In the genomic region with DNA sequence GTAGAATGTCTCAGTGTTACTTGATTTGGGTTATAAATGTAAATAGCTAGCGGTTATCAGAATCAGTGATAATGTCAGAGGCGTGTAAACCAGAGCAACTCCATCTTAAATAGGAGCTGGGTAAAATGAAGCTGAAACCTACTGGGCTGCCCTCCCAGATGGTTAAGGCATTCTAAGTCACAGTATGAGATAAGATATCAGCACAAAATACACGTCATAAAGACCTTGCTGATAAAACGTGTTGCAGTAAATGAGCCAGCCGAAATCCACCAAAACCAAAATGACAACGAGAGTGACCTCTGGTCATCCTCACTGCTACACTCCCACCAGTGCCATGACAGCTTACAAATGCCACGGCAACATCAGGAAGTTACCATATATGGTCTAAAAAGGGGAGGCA, we compare ENCODE assay signal across 28 cellular contexts.
DNase-seq lines count a peak whose midpoint lies in the region; ATAC-seq, FAIRE-seq and TF ChIP-seq lines count a peak whose summit lies in the region.
"Had no signal": no experiment of that assay in that cellular context is flagged by ENCODE, and none has a peak within 500 bp of the region (broad histone marks: within the 10 kb centered on the region; RNA-seq: fewer than 3 reads in every experiment).

No MANE protein-coding gene starts in this region.

- peaks cover 6 to 47% (median 14%) of the 10 kb centered on the region in 6 donors for H3K9me3 Mint-ChIP-seq in immature natural killer cell

- H3K18ac ChIP-seq in mesendoderm (ENCODE audit: low read length), result no peak overlapping the region

- H3K79me2 ChIP-seq in PC-9 (ENCODE audit: low read depth) (no peaks in the 10 kb centered on the region), mesendoderm (ENCODE audit: control insufficient read depth, insufficient read depth, low read length) (no peaks in the 10 kb centered on the region)

- H3K4me3 Mint-ChIP-seq in immature natural killer cell, result no peak overlapping the region
- H3K4me3 Mint-ChIP-seq: CD4-positive, CD25-positive, alpha-beta regulatory T cell; GM23338; H9 had no signal

- no peaks in the 10 kb centered on the region for H3K36me3 Mint-ChIP-seq in immature natural killer cell
- H3K36me3 Mint-ChIP-seq: CD4-positive, CD25-positive, alpha-beta regulatory T cell had no signal

- no peaks in the 10 kb centered on the region for H3K9me2 ChIP-seq in PC-9 (ENCODE audit: insufficient read depth)

- no peak for TF ChIP-seq CTCF in PC-9 (conservative IDR thresholded peaks at IDR 0.05)
- no peak for TF ChIP-seq CTCF in bronchial epithelial cell (IDR thresholded peaks at IDR 0.05; ENCODE audit: insufficient read depth, low read length, severe bottlenecking)

- BruUV-seq in PC-9 (replicated peaks; lab: Mats Ljungman, UMichigan), result no TSS peak

- no peak overlapping the region for H3K9ac ChIP-seq in mesendoderm (ENCODE audit: low read length)
- H3K9ac ChIP-seq: BLaER1 had no signal

- H3K4me2 ChIP-seq in PC-9, result peak overlapping the region; percentile 24; the same call in 1 of the 2 replicates
- no peak overlapping the region for H3K4me2 ChIP-seq in mesendoderm (ENCODE audit: low read length)
- H3K4me2 ChIP-seq: BLaER1, GM23338 had no signal

- no peak overlapping the region for H3K56ac ChIP-seq in mesendoderm (ENCODE audit: low read length)

- H2AK5ac ChIP-seq in mesendoderm (ENCODE audit: low read length), result no peak overlapping the region

- no peak overlapping the region for H4K5ac ChIP-seq in mesendoderm (ENCODE audit: low read length)

- H3K36me3 ChIP-seq in PC-9 (ENCODE audit: low read depth), result no peaks in the 10 kb centered on the region
- no peaks in the 10 kb centered on the region for H3K36me3 ChIP-seq in bronchial epithelial cell (ENCODE audit: control insufficient read depth, insufficient read depth, low read length)
- H3K36me3 ChIP-seq in mesendoderm (ENCODE audit: control insufficient read depth, insufficient read depth, low read length), result no peaks in the 10 kb centered on the region
- H3K36me3 ChIP-seq: BLaER1 had no signal

- POLR2A ChIA-PET in PC-9 (lab: Charles Lee; ENCODE audit: unreplicated experiment), result interaction anchor here (0.7 kb wide), 1 partner anchor 252 kb away, joined by 7 read pairs; no protein-coding TSS in a partner anchor

- no peak overlapping the region for H4K8ac ChIP-seq in mesendoderm (ENCODE audit: low read depth, low read length)

- no peaks in the 10 kb centered on the region for H3F3A ChIP-seq in PC-9 (ENCODE audit: insufficient read depth, low read depth)

- no CpG with 5 or more reads among the region's 7 CpGs for WGBS in mesendoderm (ENCODE audit: extremely low coverage, insufficient coverage, low lambda C conversion rate)

- CTCF ChIA-PET in PC-9 (lab: Charles Lee), result no interaction called here

- no peak overlapping the region for H2BK120ac ChIP-seq in mesendoderm (ENCODE audit: low read depth, low read length)

- no peak for ATAC-seq in HG03469 (IDR thresholded peaks at IDR 0.05; ENCODE audit: unreplicated experiment)
- ATAC-seq: GM23338 had no signal

- no peak overlapping the region for H2BK15ac ChIP-seq in mesendoderm (replicated peaks; ENCODE audit: low read depth)

- no peak for TF ChIP-seq POLR2A in GM12891 (IDR thresholded peaks at IDR 0.05; ENCODE audit: low read depth, low read length)

- no peak overlapping the region for H2BK5ac ChIP-seq in mesendoderm (ENCODE audit: low read length)

- no peak overlapping the region for H3K4me3 ChIP-seq in PC-9
- H3K4me3 ChIP-seq in bronchial epithelial cell (ENCODE audit: low read depth, low read length), result no peak overlapping the region
- H3K4me3 ChIP-seq in mesendoderm (ENCODE audit: low read length), result no peak overlapping the region
- H3K4me3 ChIP-seq: BLaER1, GM23338, SK-N-MC had no signal

- H2AFZ ChIP-seq in PC-9, result 0 out of 2 replicates have a peak overlapping the region, but pooled peaks have one; percentile 12
- H2AFZ ChIP-seq: GM23338 had no signal

- intact Hi-C loops in PC-9 (cut with micrococcal nuclease; ENCODE audit: unreplicated experiment), result no loop called here

- H3K4ac ChIP-seq in mesendoderm (ENCODE audit: low read depth, low read length), result no peak overlapping the region

- H3K27me3 ChIP-seq in PC-9 (ENCODE audit: insufficient read depth, low read depth) (no peaks in the 10 kb centered on the region), bronchial epithelial cell (ENCODE audit: control insufficient read depth, insufficient read depth, low read length) (no peaks in the 10 kb centered on the region), mesendoderm (ENCODE audit: insufficient read depth, low read length, poor library complexity) (no peaks in the 10 kb centered on the region)
- H3K27me3 ChIP-seq: BLaER1 had no signal

- no peaks in the 10 kb centered on the region for H3K79me1 ChIP-seq in mesendoderm (ENCODE audit: low read length)

- no peaks in the 10 kb centered on the region for H3K4me1 Mint-ChIP-seq in immature natural killer cell
- H3K4me1 Mint-ChIP-seq: CD4-positive, CD25-positive, alpha-beta regulatory T cell had no signal

- H3K27ac ChIP-seq in PC-9, result no peak overlapping the region
- H3K27ac ChIP-seq in mesendoderm (ENCODE audit: low read depth, low read length), result no peak overlapping the region
- H3K27ac ChIP-seq: BLaER1, HL-60, RWPE1, SK-N-MC had no signal

- H3K9me3 ChIP-seq in PC-9 (ENCODE audit: insufficient read depth, low read depth), result no peaks in the 10 kb centered on the region
- H3K9me3 ChIP-seq: BLaER1 had no signal

- no peak for DNase-seq in GM12891 (ENCODE audit: insufficient read length, low spot score)
- no peak for DNase-seq in PC-9
- DNase-seq in bronchial epithelial cell (ENCODE audit: low read depth), result no peak
- DNase-seq in mesendoderm, result peak; percentile 71
- no peak for DNase-seq in kidney tubule cell (ENCODE audit: low spot score)
- DNase-seq in immature natural killer cell, result no peak
- DNase-seq: CD4-positive, CD25-positive, alpha-beta regulatory T cell; DMS153; DND-41; H9; MV-4-11; NCI-H1105; NCI-H1436 treated with DMSO at 0.1 percent for 48 hours; NCI-H187 treated with DMSO at 0.1 percent for 48 hours; NCI-H2107; NCI-H446; NCI-H524 treated with DMSO at 0.1 percent for 48 hours; NCI-H774; NK-92 treated with Interleukin-12 subunit alpha and Interleukin-12 subunit beta, amount 100 ng/mL, for 24 hours; SHP77 treated with DMSO at 0.1 percent for 48 hours; SW 1271 had no signal

- H3K4me1 ChIP-seq in PC-9 (replicated peaks; ENCODE audit: insufficient read depth), result no peaks in the 10 kb centered on the region
- H3K4me1 ChIP-seq in mesendoderm (ENCODE audit: control insufficient read depth, low read depth, low read length), result no peaks in the 10 kb centered on the region
- H3K4me1 ChIP-seq: BLaER1 had no signal

- FAIRE-seq in GM12891 (lab: Jason Lieb, UNC), result peak; percentile 33
- peak; percentile 36 for FAIRE-seq in bronchial epithelial cell (lab: Jason Lieb, UNC)
- FAIRE-seq: A204.1 had no signal

- H4K20me1 ChIP-seq in PC-9 (ENCODE audit: insufficient read depth), result no peaks in the 10 kb centered on the region
- H4K20me1 ChIP-seq: BLaER1 had no signal

- peaks cover 0 to 4% (median 0%) of the 10 kb centered on the region in 3 donors for H3K27me3 Mint-ChIP-seq in immature natural killer cell (ENCODE audit: low read depth in 3 of 3)
- H3K27me3 Mint-ChIP-seq: CD4-positive, CD25-positive, alpha-beta regulatory T cell had no signal

- no peak overlapping the region for H3K27ac Mint-ChIP-seq in immature natural killer cell
- H3K27ac Mint-ChIP-seq: CD4-positive, CD25-positive, alpha-beta regulatory T cell; GM23338; H9 had no signal

- no peak overlapping the region for H3K23ac ChIP-seq in mesendoderm (ENCODE audit: low read length)

TF ChIP-seq in GM12891, 5 proteins besides CTCF, POLR2A, EP300 and RAD21:
- TF ChIP-seq POLR2AphosphoS5 (IDR thresholded peaks at IDR 0.05; ENCODE audit: low read depth, low read length), result no peak
- no peak for TF ChIP-seq SPI1 (IDR thresholded peaks at IDR 0.05; ENCODE audit: low read depth, low read length)
- no peak for TF ChIP-seq POU2F2 (IDR thresholded peaks at IDR 0.05; ENCODE audit: low read depth, low read length)
- no peak for TF ChIP-seq PAX5 (IDR thresholded peaks at IDR 0.05; ENCODE audit: insufficient read depth, low read length, severe bottlenecking)
- TF ChIP-seq TAF1 (IDR thresholded peaks at IDR 0.05; ENCODE audit: low read depth, low read length), result no peak
